Comparison of ENCODE assay signal across 1 cellular context in genomic region chr7:39757604-39758003, GRCh38.
TF ChIP-seq lines count a peak whose summit lies in the region.

No MANE protein-coding gene starts in this region.

TF ChIP-seq in IMR-90, 13 proteins besides CTCF, POLR2A, EP300 and RAD21 (continued from another document):
- TF ChIP-seq, protein P1, sequence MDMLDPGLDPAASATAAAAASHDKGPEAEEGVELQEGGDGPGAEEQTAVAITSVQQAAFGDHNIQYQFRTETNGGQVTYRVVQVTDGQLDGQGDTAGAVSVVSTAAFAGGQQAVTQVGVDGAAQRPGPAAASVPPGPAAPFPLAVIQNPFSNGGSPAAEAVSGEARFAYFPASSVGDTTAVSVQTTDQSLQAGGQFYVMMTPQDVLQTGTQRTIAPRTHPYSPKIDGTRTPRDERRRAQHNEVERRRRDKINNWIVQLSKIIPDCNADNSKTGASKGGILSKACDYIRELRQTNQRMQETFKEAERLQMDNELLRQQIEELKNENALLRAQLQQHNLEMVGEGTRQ (IDR thresholded peaks at IDR 0.05; ENCODE audit: low read depth, low read length), result no peak
- TF ChIP-seq FOS (IDR thresholded peaks at IDR 0.05; ENCODE audit: low read depth, low read length) (no peak), RFX5 (IDR thresholded peaks at IDR 0.05; ENCODE audit: low read depth, low read length) (no peak), MXI1 (IDR thresholded peaks at IDR 0.05; ENCODE audit: borderline replicate concordance, low read depth, low read length) (no peak), CHD1 (IDR thresholded peaks at IDR 0.05; ENCODE audit: low read depth, low read length) (no peak)
